ENCODE assay signal across 33 cellular contexts in genomic region chr2:84040281-84040680, GRCh38.
"Had no signal": no experiment of that assay in that cellular context is flagged by ENCODE, and none has a peak within 500 bp of the region (broad histone marks: within the 10 kb centered on the region; RNA-seq: fewer than 3 reads in every experiment).

No MANE protein-coding gene starts in this region.

- H3K27ac Mint-ChIP-seq: activated B cell treated with CpG ODN at 0.5 μM for 24 hours; activated CD4-positive, alpha-beta memory T cell treated with anti-CD3 and anti-CD28 coated beads for 36 hours; activated CD4-positive, alpha-beta T cell treated with anti-CD3 and anti-CD28 coated beads, Interleukin-2, amount 10 ng/mL, durations not matched to agents 24 days and 14 days; activated CD8-positive, alpha-beta T cell treated with anti-CD3 and anti-CD28 coated beads for 36 hours; activated naive CD4-positive, alpha-beta T cell treated with anti-CD3 and anti-CD28 coated beads for 36 hours; activated naive CD4-positive, alpha-beta T cell treated with anti-CD3 and anti-CD28 coated beads, Interleukin-2, amount 50 U/mL, for 72 hours; activated naive CD8-positive, alpha-beta T cell treated with anti-CD3 and anti-CD28 coated beads for 36 hours; activated T-cell treated with anti-CD3 and anti-CD28 coated beads, Interleukin-2, amount 50 U/mL, for 72 hours; activated T-helper 1 cell treated with anti-CD3 and anti-CD28 coated beads, Interleukin-12 subunit alpha, Interleukin-12 subunit beta, Interleukin-2, Interleukin-4 antibody, amounts not matched to agents 30 ng/mL and 10 ng/mL and 1 ng/mL, durations not matched to agents 14 hours and 24 hours and 36 hours; activated T-helper 17 cell treated with anti-CD3 and anti-CD28 coated beads, Interleukin-2, amount 50 U/mL, for 72 hours; brain; T-helper 1 cell treated with Interleukin-12 subunit alpha and Interleukin-12 subunit beta and Interleukin-4 antibody, amounts not matched to agents 30 μg/mL and 1 μg/mL, for 36 hours; T-helper 2 cell treated with Interferon-gamma antibody and Interleukin-4, amounts not matched to agents 5 μg/mL and 100 μg/mL, for 36 hours had no signal

- ATAC-seq: activated CD8-positive, alpha-beta T cell treated with anti-CD3 and anti-CD28 coated beads for 36 hours; activated naive CD4-positive, alpha-beta T cell treated with anti-CD3 and anti-CD28 coated beads, Interleukin-2, amount 50 U/mL, for 72 hours; activated T-cell treated with anti-CD3 and anti-CD28 coated beads, Interleukin-2, amount 50 U/mL, for 4 hours; activated T-cell treated with anti-CD3 and anti-CD28 coated beads, Interleukin-2, amount 50 U/mL, for 72 hours; activated T-helper 17 cell treated with anti-CD3 and anti-CD28 coated beads, Interleukin-2, amount 50 U/mL, for 72 hours had no signal

- DNase-seq: activated B cell treated with CpG ODN at 0.5 μM for 24 hours; activated CD4-positive, alpha-beta memory T cell treated with anti-CD3 and anti-CD28 coated beads for 36 hours; activated CD4-positive, alpha-beta T cell treated with anti-CD3 and anti-CD28 coated beads for 4 hours; activated CD4-positive, alpha-beta T cell treated with anti-CD3 and anti-CD28 coated beads, Interleukin-2, amount 10 ng/mL, durations not matched to agents 24 days and 14 days; activated CD4-positive, alpha-beta T cell treated with anti-CD3 and anti-CD28 coated beads, Interleukin-2, amount 50 U/mL, for 1 hour; activated CD4-positive, alpha-beta T cell treated with anti-CD3 and anti-CD28 coated beads, Interleukin-2, amount 50 U/mL, for 4 hours; activated CD4-positive, CD25-positive, alpha-beta regulatory T cell treated with anti-CD3 and anti-CD28 coated beads, Interleukin-2, amount 50 U/mL, for 72 hours; activated CD8-positive, alpha-beta memory T cell treated with anti-CD3 and anti-CD28 coated beads, Interleukin-2, amount 50 U/mL, for 4 hours; activated CD8-positive, alpha-beta T cell treated with anti-CD3 and anti-CD28 coated beads for 36 hours; activated effector memory CD4-positive, alpha-beta T cell treated with anti-CD3 and anti-CD28 coated beads, Interleukin-2, amount 50 U/mL, for 16 hours; activated gamma-delta T cell treated with Interleukin-2 at 50 U/mL for 16 hours; activated naive CD4-positive, alpha-beta T cell; activated naive CD4-positive, alpha-beta T cell treated with anti-CD3 and anti-CD28 coated beads for 36 hours; activated naive CD8-positive, alpha-beta T cell treated with anti-CD3 and anti-CD28 coated beads for 36 hours; activated T-cell treated with anti-CD3 and anti-CD28 coated beads for 4 hours; activated T-cell treated with anti-CD3 and anti-CD28 coated beads, Interleukin-2, amount 50 U/mL, for 1 hour; activated T-cell treated with anti-CD3 and anti-CD28 coated beads, Interleukin-2, amount 50 U/mL, for 4 hours; activated T-cell treated with anti-CD3 and anti-CD28 coated beads, Interleukin-2, amount 50 U/mL, for 72 hours; adrenal gland; amniotic stem cell; caudate nucleus; T-helper 1 cell; T-helper 9 cell had no signal

- H3K4me1 Mint-ChIP-seq: activated B cell treated with CpG ODN at 0.5 μM for 24 hours; activated CD4-positive, alpha-beta T cell treated with anti-CD3 and anti-CD28 coated beads, Interleukin-2, amount 10 ng/mL, durations not matched to agents 24 days and 14 days; activated naive CD8-positive, alpha-beta T cell treated with anti-CD3 and anti-CD28 coated beads for 36 hours; activated T-helper 17 cell treated with anti-CD3 and anti-CD28 coated beads, Interleukin-2, amount 50 U/mL, for 72 hours; central memory CD8-positive, alpha-beta T cell had no signal

- H3K4me3 Mint-ChIP-seq: activated B cell treated with CpG ODN at 0.5 μM for 24 hours; activated CD4-positive, alpha-beta memory T cell treated with anti-CD3 and anti-CD28 coated beads for 36 hours; activated CD4-positive, alpha-beta T cell treated with anti-CD3 and anti-CD28 coated beads, Interleukin-2, amount 10 ng/mL, durations not matched to agents 24 days and 14 days; activated CD8-positive, alpha-beta T cell treated with anti-CD3 and anti-CD28 coated beads for 36 hours; activated naive CD4-positive, alpha-beta T cell treated with anti-CD3 and anti-CD28 coated beads for 36 hours; activated naive CD8-positive, alpha-beta T cell treated with anti-CD3 and anti-CD28 coated beads for 36 hours; activated T-cell treated with anti-CD3 and anti-CD28 coated beads, Interleukin-2, amount 50 U/mL, for 4 hours; activated T-cell treated with anti-CD3 and anti-CD28 coated beads, Interleukin-2, amount 50 U/mL, for 72 hours; activated T-helper 1 cell treated with anti-CD3 and anti-CD28 coated beads, Interleukin-12 subunit alpha, Interleukin-12 subunit beta, Interleukin-2, Interleukin-4 antibody, amounts not matched to agents 30 ng/mL and 10 ng/mL and 1 ng/mL, durations not matched to agents 14 hours and 24 hours and 36 hours; activated T-helper 17 cell treated with anti-CD3 and anti-CD28 coated beads, Interleukin-2, amount 50 U/mL, for 72 hours; brain; central memory CD8-positive, alpha-beta T cell; T-helper 1 cell treated with Interleukin-12 subunit alpha and Interleukin-12 subunit beta and Interleukin-4 antibody, amounts not matched to agents 30 μg/mL and 1 μg/mL, for 36 hours; T-helper 2 cell treated with Interferon-gamma antibody and Interleukin-4, amounts not matched to agents 5 μg/mL and 100 μg/mL, for 36 hours had no signal

- H3K4me3 ChIP-seq: adrenal gland, ascending aorta, cardiac muscle cell had no signal

- H3K36me3 ChIP-seq: adrenal gland, ascending aorta, cardiac muscle cell had no signal

- H3K9me3 Mint-ChIP-seq: activated B cell treated with CpG ODN at 0.5 μM for 24 hours; activated CD4-positive, alpha-beta memory T cell treated with anti-CD3 and anti-CD28 coated beads for 36 hours; activated CD4-positive, alpha-beta T cell treated with anti-CD3 and anti-CD28 coated beads, Interleukin-2, amount 10 ng/mL, durations not matched to agents 24 days and 14 days; activated CD8-positive, alpha-beta T cell treated with anti-CD3 and anti-CD28 coated beads for 36 hours; activated naive CD4-positive, alpha-beta T cell treated with anti-CD3 and anti-CD28 coated beads for 36 hours; activated naive CD4-positive, alpha-beta T cell treated with anti-CD3 and anti-CD28 coated beads, Interleukin-2, amount 50 U/mL, for 72 hours; activated naive CD8-positive, alpha-beta T cell treated with anti-CD3 and anti-CD28 coated beads for 36 hours; activated T-cell treated with anti-CD3 and anti-CD28 coated beads, Interleukin-2, amount 50 U/mL, for 4 hours; activated T-cell treated with anti-CD3 and anti-CD28 coated beads, Interleukin-2, amount 50 U/mL, for 72 hours; activated T-helper 1 cell treated with anti-CD3 and anti-CD28 coated beads, Interleukin-12 subunit alpha, Interleukin-12 subunit beta, Interleukin-2, Interleukin-4 antibody, amounts not matched to agents 30 ng/mL and 10 ng/mL and 1 ng/mL, durations not matched to agents 14 hours and 24 hours and 36 hours; activated T-helper 17 cell treated with anti-CD3 and anti-CD28 coated beads, Interleukin-2, amount 50 U/mL, for 72 hours; brain; central memory CD8-positive, alpha-beta T cell; T-helper 1 cell treated with Interleukin-12 subunit alpha and Interleukin-12 subunit beta and Interleukin-4 antibody, amounts not matched to agents 30 μg/mL and 1 μg/mL, for 36 hours; T-helper 2 cell treated with Interferon-gamma antibody and Interleukin-4, amounts not matched to agents 5 μg/mL and 100 μg/mL, for 36 hours had no signal

- H3K4me1 ChIP-seq: adrenal gland, ascending aorta had no signal

- H3K27ac ChIP-seq: adrenal gland, ascending aorta, cardiac muscle cell, VCaP had no signal

- H3K27me3 ChIP-seq: adrenal gland, ascending aorta, cardiac muscle cell had no signal

- H3K36me3 Mint-ChIP-seq: activated CD4-positive, alpha-beta memory T cell treated with anti-CD3 and anti-CD28 coated beads for 36 hours; activated naive CD4-positive, alpha-beta T cell treated with anti-CD3 and anti-CD28 coated beads, Interleukin-2, amount 50 U/mL, for 72 hours; activated naive CD8-positive, alpha-beta T cell treated with anti-CD3 and anti-CD28 coated beads for 36 hours; brain had no signal

- H3K27me3 Mint-ChIP-seq: activated B cell treated with CpG ODN at 0.5 μM for 24 hours; activated CD8-positive, alpha-beta T cell treated with anti-CD3 and anti-CD28 coated beads for 36 hours had no signal

- H3K9me3 ChIP-seq: adrenal gland, ascending aorta had no signal
